ENCODE assay signal across 9 cellular contexts in the genomic region with DNA sequence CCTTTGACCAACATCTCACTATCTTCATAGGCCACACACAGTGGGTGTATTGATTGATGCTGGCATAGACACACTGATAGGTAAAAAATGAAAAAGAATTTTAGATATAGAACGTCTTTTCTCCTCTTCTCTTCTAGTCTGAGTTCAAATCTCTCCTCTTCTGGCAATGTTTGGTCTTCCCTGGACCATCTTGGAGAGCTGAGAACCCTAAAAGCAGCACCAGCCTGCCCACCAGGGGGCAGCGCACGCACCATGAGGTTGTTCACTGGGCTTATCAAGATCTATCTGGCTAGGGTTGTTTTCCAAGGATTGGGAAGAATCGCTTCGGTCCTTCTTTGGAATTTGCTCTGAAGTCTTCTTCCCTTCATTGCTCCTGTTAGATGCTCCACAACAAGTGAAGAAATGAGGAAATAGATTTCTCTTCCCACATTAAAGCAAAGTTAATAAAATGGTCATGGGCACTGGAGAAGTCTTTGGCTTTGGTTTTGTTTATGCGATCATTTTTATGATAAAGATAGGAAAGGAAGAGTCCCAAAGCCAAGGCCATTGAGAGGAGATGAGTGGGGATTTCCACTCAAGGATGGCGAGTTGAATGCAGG.
DNase-seq lines count a peak whose midpoint lies in the region; ATAC-seq and TF ChIP-seq lines count a peak whose summit lies in the region.
"Had no signal": no experiment of that assay in that cellular context is flagged by ENCODE, and none has a peak within 500 bp of the region (broad histone marks: within the 10 kb centered on the region; RNA-seq: fewer than 3 reads in every experiment).

No MANE protein-coding gene starts in this region.

- 72 to 82% (median 76%) methylated on average over 7 of the region's 7 CpGs for WGBS in stomach, 5 donors

- ATAC-seq in CD8-positive, alpha-beta T cell = no peak
- ATAC-seq in GM19023 (IDR thresholded peaks at IDR 0.05; ENCODE audit: unreplicated experiment) = no peak

- DNase-seq in CD8-positive, alpha-beta T cell = peak in 6 of 7 experiments; percentile 26 to 65 (median 40)
- DNase-seq in Karpas-422 = peak; percentile 75
- DNase-seq in activated T-cell treated with anti-CD3 and anti-CD28 coated beads for 48 hours (ENCODE audit: low read depth) = peak; percentile 21
- peak; percentile 54 for DNase-seq in iPS-NIHi11 (ENCODE audit: low spot score)
- peak; percentile 37 for DNase-seq in stomach
- no peak for DNase-seq in cerebellar nuclear complex (lab: John Stamatoyannopoulos, UW)
- DNase-seq in RKO (ENCODE audit: low spot score) = no peak

- no peaks in the 10 kb centered on the region for H3K9me2 ChIP-seq in Karpas-422 (replicated peaks; ENCODE audit: insufficient read depth, low read length)

- no peaks in the 10 kb centered on the region for H3K4me1 ChIP-seq in CD8-positive, alpha-beta T cell (ENCODE audit: insufficient read depth, low read length)
- H3K4me1 ChIP-seq in Karpas-422 (ENCODE audit: low read length) = no peaks in the 10 kb centered on the region
- peaks cover 0 to 6% (median 2%) of the 10 kb centered on the region in 4 donors for H3K4me1 ChIP-seq in stomach

- H3K27me3 Mint-ChIP-seq in CD8-positive, alpha-beta T cell (ENCODE audit: low read depth) = no peaks in the 10 kb centered on the region
- H3K27me3 Mint-ChIP-seq: stimulated activated naive CD8-positive, alpha-beta T cell treated with anti-CD3 and anti-CD28 coated beads, Interleukin-15, Interleukin-2, amounts not matched to agents 100 ng/mL and 50 ng/mL, for 24 hours had no signal

- no peak overlapping the region for H3K4me2 ChIP-seq in Karpas-422 (ENCODE audit: low read depth, low read length, poor library complexity, severe bottlenecking)

- peaks cover 9% of the 10 kb centered on the region for H3K4me1 Mint-ChIP-seq in CD8-positive, alpha-beta T cell (ENCODE audit: low read depth)

- no peaks in the 10 kb centered on the region for H4K20me1 ChIP-seq in Karpas-422 (ENCODE audit: insufficient read depth, low read depth, low read length)

- CTCF ChIA-PET in CD8-positive, alpha-beta T cell (lab: Charles Lee) = interaction anchor here (0.8 to 3.1 kb wide), 6 partner anchors 10 to 276 kb away, joined by 3 to 20 read pairs (median 8); no protein-coding TSS in a partner anchor

- no peak for TF ChIP-seq POLR2A in stomach (IDR thresholded peaks at IDR 0.05)

- no peak for TF ChIP-seq EP300 in stomach (IDR thresholded peaks at IDR 0.05)

- peak; percentile 55 for TF ChIP-seq CTCF in CD8-positive, alpha-beta T cell (IDR thresholded peaks at IDR 0.05)
- peak in 2 of 7 experiments; percentile 19 to 21 for TF ChIP-seq CTCF in stomach (IDR thresholded peaks at IDR 0.05)

- H2AFZ ChIP-seq in Karpas-422 (ENCODE audit: low read length) = no peak overlapping the region

- no peaks in the 10 kb centered on the region for H3K36me3 ChIP-seq in CD8-positive, alpha-beta T cell (ENCODE audit: insufficient read depth, low read length)
- H3K36me3 ChIP-seq in Karpas-422 (ENCODE audit: insufficient read depth, low read length) = no peaks in the 10 kb centered on the region
- H3K36me3 ChIP-seq in stomach = no peaks in the 10 kb centered on the region

- H3K9me3 Mint-ChIP-seq in CD8-positive, alpha-beta T cell = peaks cover 15% of the 10 kb centered on the region

- intact Hi-C loops in CD8-positive, alpha-beta T cell (cut with DNase I, micrococcal nuclease) = loop anchor here in 1 of 2 experiments (5.0 kb wide), 2 partner anchors 206 to 276 kb away; no protein-coding TSS in a partner anchor
- intact Hi-C loops in stomach (cut with DNase I; ENCODE audit: low total_unique reads) = no loop called here

- no peaks in the 10 kb centered on the region for H3K79me2 ChIP-seq in Karpas-422 (ENCODE audit: low read length)

- H3K9me3 ChIP-seq in CD8-positive, alpha-beta T cell (ENCODE audit: low read length) = no peaks in the 10 kb centered on the region
- H3K9me3 ChIP-seq in Karpas-422 (ENCODE audit: low read length) (no peaks in the 10 kb centered on the region), stomach (peaks cover 0 to 16% (median 7%) of the 10 kb centered on the region in 4 donors)

- H3K27ac Mint-ChIP-seq in CD8-positive, alpha-beta T cell = no peak overlapping the region
- H3K27ac Mint-ChIP-seq: stimulated activated naive CD8-positive, alpha-beta T cell treated with anti-CD3 and anti-CD28 coated beads, Interleukin-15, Interleukin-2, amounts not matched to agents 100 ng/mL and 50 ng/mL, for 24 hours had no signal

- no peak overlapping the region for H3K9ac ChIP-seq in Karpas-422 (ENCODE audit: low read length)

- no peaks in the 10 kb centered on the region for H3K27me3 ChIP-seq in CD8-positive, alpha-beta T cell (ENCODE audit: insufficient read depth, low read length)
- H3K27me3 ChIP-seq in Karpas-422 (ENCODE audit: low read length) = no peaks in the 10 kb centered on the region
- peaks cover 0 to 3% (median 0%) of the 10 kb centered on the region in 3 donors for H3K27me3 ChIP-seq in stomach

- no peak overlapping the region for H3K4me3 ChIP-seq in CD8-positive, alpha-beta T cell (ENCODE audit: low read depth, low read length)
- H3K4me3 ChIP-seq in Karpas-422 (ENCODE audit: low read length) (no peak overlapping the region), stomach (no peak overlapping the region)

- H3K4me3 Mint-ChIP-seq in CD8-positive, alpha-beta T cell = no peak overlapping the region
- H3K4me3 Mint-ChIP-seq: stimulated activated naive CD8-positive, alpha-beta T cell treated with anti-CD3 and anti-CD28 coated beads, Interleukin-15, Interleukin-2, amounts not matched to agents 100 ng/mL and 50 ng/mL, for 24 hours had no signal

- peaks cover 5% of the 10 kb centered on the region for H3K36me3 Mint-ChIP-seq in CD8-positive, alpha-beta T cell

- H3K27ac ChIP-seq in CD8-positive, alpha-beta T cell (ENCODE audit: low read depth, low read length) = no peak overlapping the region
- H3K27ac ChIP-seq in Karpas-422 (ENCODE audit: low read length) = no peak overlapping the region
- H3K27ac ChIP-seq in stomach = no peak overlapping the region

- POLR2A ChIA-PET in CD8-positive, alpha-beta T cell (lab: Charles Lee) = no interaction called here

Comparison
In these comparisons a context has a peak if more than half of its experiments do, and no peak if none do; other contexts are left out.
1. DNase-seq: peak in CD8-positive, alpha-beta T cell (6 of 7), Karpas-422 (single experiment), activated T-cell treated with anti-CD3 and anti-CD28 coated beads for 48 hours (single experiment), iPS-NIHi11 (single experiment) and stomach (single experiment); none in cerebellar nuclear complex (0 of 2) and RKO (single experiment).